In the genomic region with DNA sequence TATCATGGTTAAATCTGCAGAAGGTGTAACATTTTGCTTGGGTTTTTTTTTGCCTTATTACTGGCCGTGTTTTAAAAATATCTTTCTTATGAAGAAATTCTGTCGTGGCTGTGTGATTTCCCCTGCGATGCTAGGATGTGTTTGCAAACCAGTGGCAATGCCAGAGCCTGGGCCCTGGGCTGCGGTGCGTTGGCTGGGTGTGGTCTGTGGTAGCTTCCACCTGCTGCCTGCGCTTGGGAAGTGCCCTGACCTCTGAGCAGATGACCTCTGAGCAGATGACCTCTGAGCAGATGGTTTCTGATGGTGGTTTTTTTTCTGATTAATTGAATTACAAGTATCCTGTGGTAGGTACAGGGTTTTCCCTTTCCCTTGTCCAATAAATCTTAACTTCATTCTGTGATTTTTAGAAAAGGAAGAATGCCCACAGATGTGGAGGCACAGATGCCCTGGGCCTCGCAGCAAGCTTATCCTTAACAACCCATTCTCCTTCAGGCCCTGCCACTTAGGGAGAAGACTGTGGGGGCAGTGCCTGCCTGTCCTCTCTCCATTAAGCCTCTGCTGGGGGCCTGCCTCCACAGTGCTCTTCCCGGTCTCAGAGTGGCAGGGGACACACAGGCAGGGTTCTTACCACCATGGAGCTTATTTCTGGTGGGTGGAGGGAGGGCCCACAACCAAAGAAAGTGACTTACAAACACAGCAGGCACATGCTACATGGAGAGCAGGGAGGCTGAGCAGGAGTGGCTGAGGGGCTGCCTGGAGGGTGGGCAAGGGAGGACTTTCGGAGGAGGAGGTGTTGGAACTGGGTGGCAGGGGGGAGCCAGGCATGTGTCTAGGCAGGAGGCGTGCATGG, we compare ENCODE assay signal across 21 cellular contexts.
"Had no signal": no experiment of that assay in that cellular context is flagged by ENCODE, and none has a peak within 500 bp of the region (broad histone marks: within the 10 kb centered on the region; RNA-seq: fewer than 3 reads in every experiment).

No MANE protein-coding gene starts in this region.

- H3K36me3 Mint-ChIP-seq: type B pancreatic cell had no signal

- H3K4me3 ChIP-seq: ascending aorta, colonic mucosa, lower lobe of right lung, prostate gland, skin epidermis, stomach, testis had no signal

- H3K4me3 Mint-ChIP-seq: activated CD4-positive, alpha-beta T cell treated with anti-CD3 and anti-CD28 coated beads, Interleukin-2, amount 10 ng/mL, durations not matched to agents 7 days and 5 days; activated CD8-positive, alpha-beta T cell treated with anti-CD3 and anti-CD28 coated beads, Interleukin-2, amount 10 ng/mL, durations not matched to agents 7 days and 5 days; central memory CD8-positive, alpha-beta T cell; nephron; T-helper 2 cell treated with Interferon-gamma antibody and Interleukin-4, amounts not matched to agents 5 μg/mL and 100 μg/mL, for 36 hours; type B pancreatic cell had no signal

- H3K9me3 ChIP-seq: ascending aorta, colonic mucosa, lower lobe of right lung, prostate gland, stomach, testis had no signal

- H3K9me3 Mint-ChIP-seq: activated CD4-positive, alpha-beta T cell treated with anti-CD3 and anti-CD28 coated beads, Interleukin-2, amount 10 ng/mL, durations not matched to agents 7 days and 5 days; central memory CD8-positive, alpha-beta T cell; nephron; T-helper 2 cell treated with Interferon-gamma antibody and Interleukin-4, amounts not matched to agents 5 μg/mL and 100 μg/mL, for 36 hours; type B pancreatic cell had no signal

- H3K27ac ChIP-seq: ascending aorta, colonic mucosa, lower lobe of right lung, prostate gland, skin epidermis, stomach, testis had no signal

- H3K27me3 ChIP-seq: ascending aorta, colonic mucosa, stomach, testis had no signal

- DNase-seq: activated CD4-positive, alpha-beta T cell treated with anti-CD3 and anti-CD28 coated beads, Interleukin-2, amount 10 ng/mL, durations not matched to agents 7 days and 5 days; activated CD4-positive, CD25-positive, alpha-beta regulatory T cell; activated CD8-positive, alpha-beta T cell treated with anti-CD3 and anti-CD28 coated beads, Interleukin-2, amount 10 ng/mL, durations not matched to agents 7 days and 5 days; activated effector memory CD4-positive, alpha-beta T cell treated with Interleukin-2 at 50 U/mL for 16 hours; activated naive CD4-positive, alpha-beta T cell treated with anti-CD3 and anti-CD28 coated beads, Interleukin-2, amount 50 U/mL, for 16 hours; activated T-cell treated with anti-CD3 and anti-CD28 coated beads, Interleukin-2, amount 50 U/mL, for 48 hours; colonic mucosa; foreskin melanocyte; lower lobe of right lung; stimulated activated CD4-positive, alpha-beta T cell treated with anti-CD3 and anti-CD28 coated beads, Interleukin-15, amount 100 ng/mL, for 24 hours; stimulated activated CD4-positive, alpha-beta T cell treated with anti-CD3 and anti-CD28 coated beads, Interleukin-2, amount 100 ng/mL, for 48 hours; stomach; SW 1271; testis had no signal

- H3K4me1 ChIP-seq: colonic mucosa, lower lobe of right lung, prostate gland, stomach, testis had no signal

- H3K27ac Mint-ChIP-seq: activated CD4-positive, alpha-beta T cell treated with anti-CD3 and anti-CD28 coated beads, Interleukin-2, amount 10 ng/mL, durations not matched to agents 7 days and 5 days; activated CD8-positive, alpha-beta T cell treated with anti-CD3 and anti-CD28 coated beads, Interleukin-2, amount 10 ng/mL, durations not matched to agents 7 days and 5 days; T-helper 2 cell treated with Interferon-gamma antibody and Interleukin-4, amounts not matched to agents 5 μg/mL and 100 μg/mL, for 36 hours; type B pancreatic cell had no signal

- H3K36me3 ChIP-seq: ascending aorta, colonic mucosa, lower lobe of right lung, prostate gland, stomach had no signal

- H3K27me3 Mint-ChIP-seq: activated CD4-positive, alpha-beta T cell treated with anti-CD3 and anti-CD28 coated beads, Interleukin-2, amount 10 ng/mL, durations not matched to agents 7 days and 5 days; type B pancreatic cell had no signal

- H3K4me1 Mint-ChIP-seq: central memory CD8-positive, alpha-beta T cell had no signal
